ENCODE assay signal across 10 cellular contexts in the genomic region with DNA sequence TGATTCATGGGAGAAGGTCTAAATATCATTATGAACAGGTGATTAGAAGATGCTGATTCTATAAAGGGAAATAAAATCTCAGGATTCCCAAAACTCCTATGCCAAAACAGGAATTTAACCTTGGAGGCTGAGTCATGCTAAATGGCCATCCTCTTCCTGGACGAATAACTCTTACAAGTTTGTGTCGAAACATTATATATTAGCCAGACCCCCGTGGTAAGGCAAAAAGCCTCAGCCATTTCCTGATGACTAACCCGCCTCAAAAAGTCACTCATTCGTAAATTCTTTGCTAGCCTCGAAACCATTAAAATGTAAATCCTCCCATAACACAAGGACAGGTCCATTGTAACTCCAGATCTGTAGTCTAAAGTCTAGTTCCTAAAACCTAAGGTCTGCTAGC. TPM values are rescaled to one million over a fixed set of nuclear protein-coding genes. Genes with fewer than 3 reads are reported as not detected.
DNase-seq lines count a peak whose midpoint lies in the region; ATAC-seq, FAIRE-seq and TF ChIP-seq lines count a peak whose summit lies in the region.
"Had no signal": no experiment of that assay in that cellular context is flagged by ENCODE, and none has a peak within 500 bp of the region (broad histone marks: within the 10 kb centered on the region; RNA-seq: fewer than 3 reads in every experiment).

No MANE protein-coding gene starts in this region.

- peaks cover 16% of the 10 kb centered on the region for H3K4me1 Mint-ChIP-seq in activated T-cell treated with anti-CD3 and anti-CD28 coated beads, Interleukin-2, amount 50 U/mL, for 24 hours (ENCODE audit: low read depth)

- H3K36me3 ChIP-seq in upper lobe of left lung: peaks cover 6 to 71% (median 21%) of the 10 kb centered on the region in 4 donors

- H3K27ac Mint-ChIP-seq in activated T-cell treated with anti-CD3 and anti-CD28 coated beads, Interleukin-2, amount 50 U/mL, for 24 hours: peak overlapping the region; percentile 1

- H3K27me3 Mint-ChIP-seq in activated T-cell treated with anti-CD3 and anti-CD28 coated beads, Interleukin-2, amount 50 U/mL, for 24 hours: no peaks in the 10 kb centered on the region

- no peaks in the 10 kb centered on the region for H3K9me3 Mint-ChIP-seq in activated T-cell treated with anti-CD3 and anti-CD28 coated beads, Interleukin-2, amount 50 U/mL, for 24 hours

- peaks cover 0 to 14% (median 12%) of the 10 kb centered on the region in 4 donors for H3K4me1 ChIP-seq in upper lobe of left lung

- ATAC-seq in upper lobe of left lung (ENCODE audit: low FRiP score in 2 of 2): no peak

- no peak for TF ChIP-seq EP300 in upper lobe of left lung (IDR thresholded peaks at IDR 0.05)

- TF ChIP-seq POLR2A in upper lobe of left lung (IDR thresholded peaks at IDR 0.05): no peak

- no peaks in the 10 kb centered on the region for H3K9me3 ChIP-seq in upper lobe of left lung

- H3K27ac ChIP-seq in upper lobe of left lung: no peak overlapping the region

- no peaks in the 10 kb centered on the region for H3K27me3 ChIP-seq in upper lobe of left lung

- no peak overlapping the region for H3K4me3 ChIP-seq in upper lobe of left lung

- 58 to 68% methylated on average over 6 of the region's 6 CpGs for WGBS in upper lobe of left lung, 2 donors

- peaks cover 85% of the 10 kb centered on the region for H3K36me3 Mint-ChIP-seq in activated T-cell treated with anti-CD3 and anti-CD28 coated beads, Interleukin-2, amount 50 U/mL, for 24 hours (ENCODE audit: low read depth)

- peak; percentile 52 for FAIRE-seq in urothelium cell line (lab: Jason Lieb, UNC)

- no peak for DNase-seq in activated T-cell treated with anti-CD3 and anti-CD28 coated beads, Interleukin-2, amount 50 U/mL, for 24 hours
- DNase-seq in activated T-cell treated with anti-CD3 and anti-CD28 coated beads for 4 hours (no peak), HK-2 (ENCODE audit: unreplicated experiment) (peak; percentile 31), dermis microvascular lymphatic vessel endothelial cell (ENCODE audit: low read depth in 2 of 2) (peak; percentile 46 to 87), urothelium cell line (ENCODE audit: low spot score) (peak; percentile 35), upper lobe of left lung (no peak), SHP77 (lab: John Stamatoyannopoulos, UW) (no peak)
- DNase-seq in activated naive CD4-positive, alpha-beta T cell (lab: John Stamatoyannopoulos, UW): no peak
- DNase-seq: C1 segment of cervical spinal cord, cerebellar nuclear complex had no signal

- H3K4me3 Mint-ChIP-seq in activated T-cell treated with anti-CD3 and anti-CD28 coated beads, Interleukin-2, amount 50 U/mL, for 24 hours: no peak overlapping the region

- TF ChIP-seq CTCF in upper lobe of left lung (IDR thresholded peaks at IDR 0.05): no peak

RNA-seq across cellular contexts. Expression of a gene that starts 32.0 kb away (rescaled TPM):
- total RNA-seq in dermis microvascular lymphatic vessel endothelial cell (24.0 and 24.8 TPM in 2 replicates), upper lobe of left lung (10 to 100 TPM; 11.8 to 30.7 (median 19.7) TPM)

Comparison
In these comparisons a context has a peak if more than half of its experiments do, and no peak if none do; other contexts are left out.
1. DNase-seq: peak in HK-2 (single experiment), dermis microvascular lymphatic vessel endothelial cell (2 of 2) and urothelium cell line (single experiment); none in activated T-cell treated with anti-CD3 and anti-CD28 coated beads, Interleukin-2, amount 50 U/mL, for 24 hours (single experiment), activated T-cell treated with anti-CD3 and anti-CD28 coated beads for 4 hours (single experiment), upper lobe of left lung (0 of 2), activated naive CD4-positive, alpha-beta T cell (0 of 4) and SHP77 (0 of 2).